In genomic region chr1:26307966-26308899, GRCh38 we compare ENCODE assay signal across 11 cellular contexts. TPM values are rescaled to one million over a fixed set of nuclear protein-coding genes. Genes with fewer than 3 reads are reported as not detected.
DNase-seq lines count a peak whose midpoint lies in the region; ATAC-seq, FAIRE-seq and TF ChIP-seq lines count a peak whose summit lies in the region.
"Not testable (repeated sequence)": the region's sequence is repeated elsewhere in the genome, so short reads cannot be mapped to it uniquely, and the experiment has no call there.
"Had no signal": no experiment of that assay in that cellular context is flagged by ENCODE, and none has a peak within 500 bp of the region (broad histone marks: within the 10 kb centered on the region; RNA-seq: fewer than 3 reads in every experiment).

No MANE protein-coding gene starts in this region.

- DNase-seq in GF-D8 (lab: John Stamatoyannopoulos, UW) (peak; percentile 28), NOMO-1 treated with DMSO at 0.1 percent for 48 hours (lab: John Stamatoyannopoulos, UW; ENCODE audit: unreplicated experiment) (peak; percentile 25)
- DNase-seq in T-helper 17 cell; H1 (ENCODE audit: low read depth in 1 of 2, low spot score in 2 of 2); neuronal stem cell (ENCODE audit: low spot score): not testable (repeated sequence)
- DNase-seq in activated CD4-positive, alpha-beta memory T cell treated with anti-CD3 and anti-CD28 coated beads for 36 hours = peak; percentile 77
- peak; percentile 40 for DNase-seq in activated naive CD4-positive, alpha-beta T cell treated with anti-CD3 and anti-CD28 coated beads, Interleukin-2, amount 10 ng/mL, durations not matched to agents 7 days and 5 days

- not testable (repeated sequence) for H3K56ac ChIP-seq in H1 (replicated peaks; ENCODE audit: insufficient read length, low read depth, low read length)

- not testable (repeated sequence) for H4K91ac ChIP-seq in H1 (replicated peaks; ENCODE audit: insufficient read length, low read length); neuronal stem cell (ENCODE audit: low read depth, low read length, poor library complexity)

- H3K4me1 ChIP-seq in H1 (replicated peaks in 1 of 4; ENCODE audit: control insufficient read depth in 3 of 4, insufficient read depth in 4 of 4, low read length in 3 of 4); neuronal stem cell (ENCODE audit: control insufficient read depth in 2 of 2, insufficient read depth in 1 of 2, low read depth in 1 of 2, low read length in 2 of 2): not testable (repeated sequence)
- peaks cover 26% of the 10 kb centered on the region for H3K4me1 ChIP-seq in thymus (ENCODE audit: control insufficient read depth, insufficient read depth, low read length)

- WGBS in H1 (ENCODE audit: extremely low coverage in 1 of 2, insufficient coverage in 1 of 2, insufficient read length in 1 of 2, insufficient replicate concordance in 2 of 2, low coverage in 1 of 2, low lambda C conversion rate in 2 of 2, missing lambda C conversion rate in 1 of 2), 2 experiments = 86% methylated on average over 19 of the region's 21 CpGs; no CpG with 5 or more reads in 1 of the 2 experiments
- WGBS in neuronal stem cell (ENCODE audit: extremely low coverage in 2 of 2, insufficient read length in 2 of 2, insufficient replicate concordance in 1 of 2), 2 donors = no CpG with 5 or more reads among the region's 21 CpGs
- 85% methylated on average over 21 of the region's 21 CpGs for WGBS in thymus

- H3K27ac Mint-ChIP-seq in T-helper 17 cell = peak overlapping the region; percentile 100
- H3K27ac Mint-ChIP-seq in activated CD4-positive, alpha-beta memory T cell treated with anti-CD3 and anti-CD28 coated beads for 36 hours = peak overlapping the region; percentile 92
- H3K27ac Mint-ChIP-seq in activated naive CD4-positive, alpha-beta T cell treated with anti-CD3 and anti-CD28 coated beads, Interleukin-2, amount 10 ng/mL, durations not matched to agents 7 days and 5 days = peak overlapping the region; percentile 99

- H3K23me2 ChIP-seq in H1 (ENCODE audit: low read depth, low read length) = not testable (repeated sequence)

- not testable (repeated sequence) for H3K4me3 ChIP-seq in H1 (ENCODE audit: extremely low read depth in 1 of 4, insufficient read depth in 2 of 4, low read depth in 3 of 4, low read length in 4 of 4); neuronal stem cell (ENCODE audit: low read length in 2 of 2); thymus (ENCODE audit: low read length)

- H3K9me3 ChIP-seq in T-helper 17 cell (ENCODE audit: control insufficient read depth, low read length, poor library complexity, severe bottlenecking); H1 (ENCODE audit: insufficient read depth in 2 of 2, low read depth in 1 of 2, low read length in 1 of 2); neuronal stem cell (replicated peaks in 1 of 2; ENCODE audit: control insufficient read depth in 2 of 2, insufficient read depth in 1 of 2, low read depth in 1 of 2, low read length in 2 of 2); thymus (ENCODE audit: control insufficient read depth): not testable (repeated sequence)

- not testable (repeated sequence) for H3K27me3 ChIP-seq in H1 (replicated peaks in 1 of 4; ENCODE audit: control insufficient read depth in 3 of 4, extremely low read depth in 1 of 4, insufficient read depth in 3 of 4, low read length in 3 of 4); neuronal stem cell (ENCODE audit: control insufficient read depth in 3 of 3, insufficient read depth in 3 of 3, low read depth in 1 of 3, low read length in 3 of 3); thymus (ENCODE audit: control insufficient read depth, insufficient read depth)

- not testable (repeated sequence) for H3K4ac ChIP-seq in H1 (replicated peaks; ENCODE audit: insufficient read length, low read depth, low read length); neuronal stem cell (ENCODE audit: low read length)

- not testable (repeated sequence) for H3K14ac ChIP-seq in H1 (ENCODE audit: insufficient read length); neuronal stem cell (ENCODE audit: low read length)

- not testable (repeated sequence) for TF ChIP-seq POLR2A in H1 (IDR thresholded peaks at IDR 0.05; ENCODE audit: control extremely low read depth in 1 of 2, low read depth in 2 of 2, low read length in 2 of 2)

- H4K8ac ChIP-seq in H1 (ENCODE audit: extremely low read depth, insufficient read depth, low read length) (0 out of 2 replicates have a peak overlapping the region, but pooled peaks have one; percentile 3), neuronal stem cell (ENCODE audit: low read depth, low read length) (peak overlapping the region; percentile 33)

- not testable (repeated sequence) for TF ChIP-seq CTCF in H1 (IDR thresholded peaks at IDR 0.05; ENCODE audit: control extremely low read depth in 1 of 3, insufficient read depth in 1 of 3, low read depth in 1 of 3, low read length in 3 of 3)

- intact Hi-C loops in activated CD4-positive, alpha-beta memory T cell treated with anti-CD3 and anti-CD28 coated beads for 36 hours (cut with micrococcal nuclease) = loop anchor here (1.0 to 5.0 kb wide), 3 partner anchors 11 to 164 kb away; partner anchors contain the start of gene HMGN2

- not testable (repeated sequence) for H2BK120ac ChIP-seq in H1 (replicated peaks; ENCODE audit: low read depth, low read length); neuronal stem cell (ENCODE audit: low read depth, low read length)

- ATAC-seq in T-helper 17 cell = not testable (repeated sequence)

- H2BK5ac ChIP-seq in H1 (ENCODE audit: low read depth, low read length) = peak overlapping the region; percentile 28; the same call in 1 of the 2 replicates
- H2BK5ac ChIP-seq in neuronal stem cell (ENCODE audit: low read length) = not testable (repeated sequence)

- not testable (repeated sequence) for TF ChIP-seq RAD21 in H1 (IDR thresholded peaks at IDR 0.05 in 1 of 2, conservative IDR thresholded peaks at IDR 0.05 in 1 of 2; ENCODE audit: low read depth in 2 of 2, low read length in 2 of 2)

- not testable (repeated sequence) for H4K5ac ChIP-seq in H1 (ENCODE audit: insufficient read length, low read depth, low read length)

- H3K18ac ChIP-seq in H1 (ENCODE audit: extremely low read depth, low read length); neuronal stem cell (ENCODE audit: low read length): not testable (repeated sequence)

- H3K36me3 Mint-ChIP-seq in T-helper 17 cell (ENCODE audit: low read depth); activated CD4-positive, alpha-beta memory T cell treated with anti-CD3 and anti-CD28 coated beads for 36 hours; activated naive CD4-positive, alpha-beta T cell treated with anti-CD3 and anti-CD28 coated beads, Interleukin-2, amount 10 ng/mL, durations not matched to agents 7 days and 5 days: not testable (repeated sequence)

- H2BK15ac ChIP-seq in H1 (ENCODE audit: low read length) = peak overlapping the region; percentile 53; the same call in 1 of the 2 replicates
- not testable (repeated sequence) for H2BK15ac ChIP-seq in neuronal stem cell (ENCODE audit: low read length)

- H3K4me2 ChIP-seq in H1 (ENCODE audit: insufficient read depth in 1 of 2, low read depth in 2 of 2, low read length in 2 of 2); neuronal stem cell (ENCODE audit: insufficient read depth, low read length, poor library complexity, severe bottlenecking): not testable (repeated sequence)

- not testable (repeated sequence) for H3K79me1 ChIP-seq in H1 (ENCODE audit: low read depth, low read length); neuronal stem cell (ENCODE audit: low read depth, low read length)

- FAIRE-seq in H1 (lab: Jason Lieb, UNC) = not testable (repeated sequence)

- H4K20me1 ChIP-seq in H1 (replicated peaks in 1 of 2; ENCODE audit: control insufficient read depth in 1 of 2, insufficient read depth in 2 of 2, low read length in 2 of 2) = not testable (repeated sequence)

- H2AK5ac ChIP-seq in H1 (ENCODE audit: low read depth, low read length); neuronal stem cell (ENCODE audit: low read depth, low read length): not testable (repeated sequence)

- H2BK20ac ChIP-seq in H1 (ENCODE audit: low read length) = not testable (repeated sequence)

- not testable (repeated sequence) for H3K9me3 Mint-ChIP-seq in activated CD4-positive, alpha-beta memory T cell treated with anti-CD3 and anti-CD28 coated beads for 36 hours; activated naive CD4-positive, alpha-beta T cell treated with anti-CD3 and anti-CD28 coated beads, Interleukin-2, amount 10 ng/mL, durations not matched to agents 7 days and 5 days

- H3K27ac ChIP-seq in H1 (ENCODE audit: low read depth, low read length); neuronal stem cell (replicated peaks; ENCODE audit: low read length): not testable (repeated sequence)
- H3K27ac ChIP-seq in thymus (ENCODE audit: low read depth) = peak overlapping the region; percentile 91

- CTCF ChIA-PET in activated CD4-positive, alpha-beta memory T cell treated with anti-CD3 and anti-CD28 coated beads for 36 hours (lab: Charles Lee) = interaction anchor here (1.2 to 23.7 kb wide), 4 partner anchors 11 to 92 kb away, joined by 3 to 886 read pairs (median 42); partner anchors contain the start of genes CD52 and SH3BGRL3
- CTCF ChIA-PET in activated naive CD4-positive, alpha-beta T cell treated with anti-CD3 and anti-CD28 coated beads, Interleukin-2, amount 10 ng/mL, durations not matched to agents 7 days and 5 days (lab: Charles Lee) = interaction anchor here (1.0 to 9.1 kb wide), 7 partner anchors 9 to 108 kb away, joined by 3 to 119 read pairs (median 4); partner anchors contain the start of genes CD52 and SH3BGRL3
- CTCF ChIA-PET in H1 (lab: Charles Lee; ENCODE audit: partially characterized antibody) = interaction anchor here (0.6 to 57.0 kb wide), 9 partner anchors 8 to 311 kb away, joined by 3 to 1530 read pairs (median 4); partner anchors contain the start of genes CATSPER4, CD52, SH3BGRL3 and UBXN11

- peak overlapping the region; percentile 50; the same call in 1 of the 2 replicates for H2BK12ac ChIP-seq in H1 (ENCODE audit: low read depth, low read length)
- not testable (repeated sequence) for H2BK12ac ChIP-seq in neuronal stem cell (ENCODE audit: low read length)

- H2AFZ ChIP-seq in H1 (ENCODE audit: low read length) (0 out of 2 replicates have a peak overlapping the region, but pooled peaks have one; percentile 25), neuronal stem cell (ENCODE audit: low read length) (peak overlapping the region; percentile 25)

- H3K4me3 Mint-ChIP-seq in T-helper 17 cell = peak overlapping the region; percentile 99
- H3K4me3 Mint-ChIP-seq in activated CD4-positive, alpha-beta memory T cell treated with anti-CD3 and anti-CD28 coated beads for 36 hours = peak overlapping the region; percentile 95
- H3K4me3 Mint-ChIP-seq in activated naive CD4-positive, alpha-beta T cell treated with anti-CD3 and anti-CD28 coated beads, Interleukin-2, amount 10 ng/mL, durations not matched to agents 7 days and 5 days = peak overlapping the region; percentile 95

- not testable (repeated sequence) for H3K79me2 ChIP-seq in H1 (ENCODE audit: control insufficient read depth in 1 of 2, insufficient read depth in 2 of 2, low read length in 2 of 2)

- not testable (repeated sequence) for TF ChIP-seq EP300 in H1 (IDR thresholded peaks at IDR 0.05; ENCODE audit: borderline replicate concordance in 1 of 2, low read depth in 2 of 2, low read length in 2 of 2)

- POLR2A ChIA-PET in activated CD4-positive, alpha-beta memory T cell treated with anti-CD3 and anti-CD28 coated beads for 36 hours (lab: Charles Lee) = interaction anchor here (0.6 to 4.7 kb wide), 7 partner anchors 10 to 271 kb away, joined by 3 to 58 read pairs (median 17); partner anchors contain the start of genes CD52 and CEP85
- POLR2A ChIA-PET in H1 (lab: Charles Lee; ENCODE audit: partially characterized antibody) = interaction anchor here (0.6 to 4.6 kb wide), 16 partner anchors 9 to 134 kb away, joined by 3 to 29 read pairs (median 4); partner anchors contain the start of genes CD52 and LIN28A

- H3K4me1 Mint-ChIP-seq in T-helper 17 cell = peaks cover 30% of the 10 kb centered on the region
- H3K4me1 Mint-ChIP-seq in activated CD4-positive, alpha-beta memory T cell treated with anti-CD3 and anti-CD28 coated beads for 36 hours (ENCODE audit: low read depth) = peaks cover 33% of the 10 kb centered on the region
- peaks cover 66% of the 10 kb centered on the region for H3K4me1 Mint-ChIP-seq in activated naive CD4-positive, alpha-beta T cell treated with anti-CD3 and anti-CD28 coated beads, Interleukin-2, amount 10 ng/mL, durations not matched to agents 7 days and 5 days

- H3K36me3 ChIP-seq in H1 (ENCODE audit: control insufficient read depth in 2 of 4, insufficient read depth in 4 of 4, low read length in 3 of 4); neuronal stem cell (replicated peaks in 1 of 2; ENCODE audit: control insufficient read depth in 2 of 2, insufficient read depth in 2 of 2, low read length in 2 of 2); thymus (ENCODE audit: control insufficient read depth, insufficient read depth): not testable (repeated sequence)

- H3K23ac ChIP-seq in H1 (ENCODE audit: insufficient read length); neuronal stem cell (ENCODE audit: low read depth, low read length, poor library complexity): not testable (repeated sequence)

- H3K27me3 Mint-ChIP-seq in T-helper 17 cell; activated CD4-positive, alpha-beta memory T cell treated with anti-CD3 and anti-CD28 coated beads for 36 hours; activated naive CD4-positive, alpha-beta T cell treated with anti-CD3 and anti-CD28 coated beads, Interleukin-2, amount 10 ng/mL, durations not matched to agents 7 days and 5 days: not testable (repeated sequence)

- not testable (repeated sequence) for H3K9ac ChIP-seq in H1 (replicated peaks in 1 of 4; ENCODE audit: extremely low read depth in 1 of 4, low read depth in 3 of 4, low read length in 3 of 4); neuronal stem cell (ENCODE audit: low read depth, low read length, poor library complexity)

RNA-seq across cellular contexts. Expression of gene UBXN11, which starts 1.8 kb away (rescaled TPM):
- total RNA-seq in T-helper 17 cell = 10 to 100 TPM; 44.6 to 45.1 TPM
- total RNA-seq in activated CD4-positive, alpha-beta memory T cell treated with anti-CD3 and anti-CD28 coated beads for 36 hours = 10 to 100 TPM; 24.5 to 26.1 TPM
- 6.1 and 6.3 TPM in 2 replicates for total RNA-seq in H1 (2021; fragmentation: NEBNext Ultra II Directional; extraction: Animal tissue kit (Norgen Biotek cat#: 25700))
- 10.4 and 14.8 TPM in 2 replicates for polyA plus RNA-seq in H1 (2011; rRNA removed)
- 15.3 TPM for polyA plus RNA-seq in H1 (2011; cell fraction: cytosol; rRNA removed)
- 42.2 TPM for polyA plus RNA-seq in H1 (2011; cell fraction: nucleus; rRNA removed)
- 9.8 to 12.4 TPM (median 11.7 TPM) in 4 replicates for polyA plus RNA-seq in H1 (2012, experiment 1 of 2)
- 10.1 TPM for polyA plus RNA-seq in H1 (2012, experiment 2 of 2)
- 6.9 TPM for polyA plus RNA-seq in H1 (2013, experiment 1 of 2)
- polyA plus RNA-seq in H1 (2013, experiment 2 of 2) = 6.1 TPM
- polyA minus RNA-seq in H1 (2011; rRNA and poly(A)+ RNA removed) = 7.2 and 7.3 TPM in 2 replicates
- polyA minus RNA-seq in H1 (2011; cell fraction: cytosol; rRNA and poly(A)+ RNA removed) = 4.2 TPM
- polyA minus RNA-seq in H1 (2011; cell fraction: nucleus; rRNA and poly(A)+ RNA removed) = 14.1 TPM
- polyA plus RNA-seq in neuronal stem cell (2013, experiment 1 of 2) = 14.9 TPM
- 13.6 TPM for polyA plus RNA-seq in neuronal stem cell (2013, experiment 2 of 2)
- polyA plus RNA-seq in thymus = 42.7 TPM

RNA-seq across cellular contexts. Expression of gene CD52, which starts 9.5 kb away (rescaled TPM):
- total RNA-seq in T-helper 17 cell = 1,000 to 10,000 TPM; 1,152 to 1,411 TPM
- total RNA-seq in activated CD4-positive, alpha-beta memory T cell treated with anti-CD3 and anti-CD28 coated beads for 36 hours = 100 to 1,000 TPM; 261 to 291 TPM
- total RNA-seq in H1 (2021; fragmentation: NEBNext Ultra II Directional; extraction: Animal tissue kit (Norgen Biotek cat#: 25700)) = 2.4 TPM in 1 of 2 replicates, not detected in the other
- polyA plus RNA-seq in H1 (2011; rRNA removed) (2.7 and 3.1 TPM in 2 replicates), thymus (1,113 TPM)
- polyA plus RNA-seq in H1 (2011; cell fraction: cytosol; rRNA removed) = 3.6 TPM
- 2.0 TPM for polyA plus RNA-seq in H1 (2011; cell fraction: nucleus; rRNA removed)
- polyA plus RNA-seq in H1 (2012, experiment 1 of 2) = 1.9 to 5.6 TPM (median 3.4 TPM) in 4 replicates
- polyA plus RNA-seq in H1 (2012, experiment 2 of 2) = 11.0 TPM
- 9.0 TPM for polyA plus RNA-seq in H1 (2013, experiment 1 of 2)
- 8.5 TPM for polyA plus RNA-seq in H1 (2013, experiment 2 of 2)
- 0.59 and 2.0 TPM in 2 replicates for polyA minus RNA-seq in H1 (2011; rRNA and poly(A)+ RNA removed)
- not detected for polyA minus RNA-seq in H1 (2011; cell fraction: cytosol; rRNA and poly(A)+ RNA removed)
- not detected for polyA minus RNA-seq in H1 (2011; cell fraction: nucleus; rRNA and poly(A)+ RNA removed)
- polyA plus RNA-seq in neuronal stem cell (2013, experiment 1 of 2) = 2.2 TPM
- 1.7 TPM for polyA plus RNA-seq in neuronal stem cell (2013, experiment 2 of 2)
- total RNA-seq: body of pancreas, osteocyte had no signal

RNA-seq across cellular contexts. Expression of gene SH3BGRL3, which starts 28.3 kb away (rescaled TPM):
- 100 to 1,000 TPM; 361 to 435 TPM for total RNA-seq in T-helper 17 cell
- total RNA-seq in activated CD4-positive, alpha-beta memory T cell treated with anti-CD3 and anti-CD28 coated beads for 36 hours = 100 to 1,000 TPM; 305 to 320 TPM
- total RNA-seq in H1 (2021; fragmentation: NEBNext Ultra II Directional; extraction: Animal tissue kit (Norgen Biotek cat#: 25700)) = 77.8 and 84.4 TPM in 2 replicates
- 107 and 120 TPM in 2 replicates for polyA plus RNA-seq in H1 (2011; rRNA removed)
- polyA plus RNA-seq in H1 (2011; cell fraction: cytosol; rRNA removed) = 40.4 TPM
- polyA plus RNA-seq in H1 (2011; cell fraction: nucleus; rRNA removed) = 52.7 TPM
- polyA plus RNA-seq in H1 (2012, experiment 1 of 2) = 105 to 143 TPM (median 123 TPM) in 4 replicates
- 118 TPM for polyA plus RNA-seq in H1 (2012, experiment 2 of 2)
- polyA plus RNA-seq in H1 (2013, experiment 1 of 2) = 78.7 TPM
- polyA plus RNA-seq in H1 (2013, experiment 2 of 2) = 82.7 TPM
- polyA minus RNA-seq in H1 (2011; rRNA and poly(A)+ RNA removed) = 49.1 and 61.0 TPM in 2 replicates
- polyA minus RNA-seq in H1 (2011; cell fraction: cytosol; rRNA and poly(A)+ RNA removed) = 55.9 TPM
- polyA minus RNA-seq in H1 (2011; cell fraction: nucleus; rRNA and poly(A)+ RNA removed) = 46.7 TPM
- 112 TPM for polyA plus RNA-seq in neuronal stem cell (2013, experiment 1 of 2)
- polyA plus RNA-seq in neuronal stem cell (2013, experiment 2 of 2) = 106 TPM
- 261 TPM for polyA plus RNA-seq in thymus

RNA-seq across cellular contexts. Expression of gene CRYBG2, which starts 45.7 kb away (rescaled TPM):
- total RNA-seq in T-helper 17 cell = 1 to 10 TPM; 1.2 to 2.9 TPM
- 1 to 10 TPM; 1.3 to 1.6 TPM for total RNA-seq in activated CD4-positive, alpha-beta memory T cell treated with anti-CD3 and anti-CD28 coated beads for 36 hours
- total RNA-seq in H1 (2021; fragmentation: NEBNext Ultra II Directional; extraction: Animal tissue kit (Norgen Biotek cat#: 25700)) = 17.0 and 22.2 TPM in 2 replicates
- polyA plus RNA-seq in H1 (2011; rRNA removed) = 14.2 and 22.1 TPM in 2 replicates
- 16.1 TPM for polyA plus RNA-seq in H1 (2011; cell fraction: cytosol; rRNA removed)
- polyA plus RNA-seq in H1 (2011; cell fraction: nucleus; rRNA removed) = 35.5 TPM
- 11.8 to 18.8 TPM (median 17.2 TPM) in 4 replicates for polyA plus RNA-seq in H1 (2012, experiment 1 of 2)
- 11.2 TPM for polyA plus RNA-seq in H1 (2012, experiment 2 of 2)
- polyA plus RNA-seq in H1 (2013, experiment 1 of 2) = 7.4 TPM
- 7.6 TPM for polyA plus RNA-seq in H1 (2013, experiment 2 of 2)
- 6.0 and 7.1 TPM in 2 replicates for polyA minus RNA-seq in H1 (2011; rRNA and poly(A)+ RNA removed)
- polyA minus RNA-seq in H1 (2011; cell fraction: cytosol; rRNA and poly(A)+ RNA removed) = 11.9 TPM
- polyA minus RNA-seq in H1 (2011; cell fraction: nucleus; rRNA and poly(A)+ RNA removed) = 11.7 TPM
- polyA plus RNA-seq in neuronal stem cell (2013, experiment 1 of 2) = 7.8 TPM
- polyA plus RNA-seq in neuronal stem cell (2013, experiment 2 of 2) = 9.1 TPM
- 7.3 TPM for polyA plus RNA-seq in thymus
- total RNA-seq: osteocyte, right atrium auricular region had no signal

Comparison
In these comparisons a context has a peak if more than half of its experiments do, and no peak if none do; other contexts are left out.
1. RNA of gene CD52, which starts 9.5 kb away (total RNA-seq): 1,152 to 1,411 TPM in T-helper 17 cell and 261 to 291 TPM in activated CD4-positive, alpha-beta memory T cell treated with anti-CD3 and anti-CD28 coated beads for 36 hours; 2.4 TPM in H1; every median in the first group is over 10 times any median in the second.
2. Peak in every context shown above with its lines, with median percentiles within 50 percentile points of each other: H3K27ac Mint-ChIP-seq and H3K4me3 Mint-ChIP-seq.